In genomic region chr20:42981258-42981657, GRCh38 we compare ENCODE assay signal across 1 cellular context.
TF ChIP-seq lines count a peak whose summit lies in the region.

No MANE protein-coding gene starts in this region.

TF ChIP-seq in K562, 482 proteins besides CTCF, POLR2A, EP300 and RAD21:
- TF ChIP-seq AFF1 (IDR thresholded peaks at IDR 0.05; ENCODE audit: low read depth in 1 of 2, partially characterized antibody in 2 of 2) = no peak
- no peak for TF ChIP-seq MTA1 (IDR thresholded peaks at IDR 0.05; ENCODE audit: borderline replicate concordance)
- TF ChIP-seq PHF21A (IDR thresholded peaks at IDR 0.05; ENCODE audit: borderline replicate concordance, low read depth) = no peak
- TF ChIP-seq, protein P1, sequence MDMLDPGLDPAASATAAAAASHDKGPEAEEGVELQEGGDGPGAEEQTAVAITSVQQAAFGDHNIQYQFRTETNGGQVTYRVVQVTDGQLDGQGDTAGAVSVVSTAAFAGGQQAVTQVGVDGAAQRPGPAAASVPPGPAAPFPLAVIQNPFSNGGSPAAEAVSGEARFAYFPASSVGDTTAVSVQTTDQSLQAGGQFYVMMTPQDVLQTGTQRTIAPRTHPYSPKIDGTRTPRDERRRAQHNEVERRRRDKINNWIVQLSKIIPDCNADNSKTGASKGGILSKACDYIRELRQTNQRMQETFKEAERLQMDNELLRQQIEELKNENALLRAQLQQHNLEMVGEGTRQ (CRISPR knock-in tag; IDR thresholded peaks at IDR 0.05) = peak; percentile 34; the same call in 1 of the 2 replicates
- TF ChIP-seq SRSF9 (IDR thresholded peaks at IDR 0.05; ENCODE audit: borderline replicate concordance, low read depth, low read length) = no peak
- no peak for TF ChIP-seq CBFA2T2 (conservative IDR thresholded peaks at IDR 0.05)
- no peak for TF ChIP-seq TEAD2 (tag; IDR thresholded peaks at IDR 0.05)
TF ChIP-seq in K562: peak in this region for 1.
